Comparison of ENCODE assay signal across 8 cellular contexts in genomic region chr2:231709981-231710750, GRCh38. TPM values are rescaled to one million over a fixed set of nuclear protein-coding genes. Genes with fewer than 3 reads are reported as not detected.
A peak's percentile ranks its signal among the peaks of the same experiment; 100 is the strongest.
DNase-seq lines count a peak whose midpoint lies in the region; ATAC-seq, FAIRE-seq and TF ChIP-seq lines count a peak whose summit lies in the region.

No MANE protein-coding gene starts in this region.

- peaks cover 47% of the 10 kb centered on the region for H3K4me1 ChIP-seq in CD8-positive, alpha-beta T cell (ENCODE audit: insufficient read depth, low read length)
- peaks cover 23 to 27% of the 10 kb centered on the region in 2 donors for H3K4me1 ChIP-seq in ascending aorta

- no peaks in the 10 kb centered on the region for H3K27me3 Mint-ChIP-seq in CD8-positive, alpha-beta T cell (ENCODE audit: low read depth)

- no peaks in the 10 kb centered on the region for H3K27me3 ChIP-seq in CD8-positive, alpha-beta T cell (ENCODE audit: insufficient read depth, low read length)
- no peaks in the 10 kb centered on the region for H3K27me3 ChIP-seq in ascending aorta

- H3K4me1 Mint-ChIP-seq in CD8-positive, alpha-beta T cell (ENCODE audit: low read depth), result peaks cover 44% of the 10 kb centered on the region

- peak overlapping the region; percentile 89 for H3K27ac Mint-ChIP-seq in CD8-positive, alpha-beta T cell

- H3K27ac ChIP-seq in CD8-positive, alpha-beta T cell (ENCODE audit: low read depth, low read length), result peak overlapping the region; percentile 96
- H3K27ac ChIP-seq in ascending aorta, result peak overlapping the region; percentile 100

- peak; percentile 15 for ATAC-seq in CD8-positive, alpha-beta T cell
- peak; percentile 18 for ATAC-seq in GM19463 (IDR thresholded peaks at IDR 0.05; ENCODE audit: unreplicated experiment)

- TF ChIP-seq CTCF in CD8-positive, alpha-beta T cell (IDR thresholded peaks at IDR 0.05), result peak; percentile 90
- TF ChIP-seq CTCF in LNCaP clone FGC (IDR thresholded peaks at IDR 0.05; ENCODE audit: control insufficient read depth, extremely low read depth, insufficient read depth) (peak; percentile 86), ascending aorta (IDR thresholded peaks at IDR 0.05) (peak; percentile 28 to 100 (median 57))

- H3K9me3 ChIP-seq in CD8-positive, alpha-beta T cell (ENCODE audit: low read length), result no peaks in the 10 kb centered on the region
- H3K9me3 ChIP-seq in ascending aorta, result no peaks in the 10 kb centered on the region

- H3K36me3 Mint-ChIP-seq in CD8-positive, alpha-beta T cell, result peaks cover 43% of the 10 kb centered on the region

- FAIRE-seq in urothelium cell line (lab: Jason Lieb, UNC), result no peak

- CTCF ChIA-PET in CD8-positive, alpha-beta T cell (lab: Charles Lee), result interaction anchor here (0.6 to 2.4 kb wide), 7 partner anchors 13 to 98 kb away, joined by 3 to 12 read pairs (median 4); no protein-coding TSS in a partner anchor

- H3K36me3 ChIP-seq in CD8-positive, alpha-beta T cell (ENCODE audit: insufficient read depth, low read length), result peaks cover 19% of the 10 kb centered on the region
- H3K36me3 ChIP-seq in ascending aorta, result peaks cover 11 to 24% of the 10 kb centered on the region in 2 donors

- H3K9me3 Mint-ChIP-seq in CD8-positive, alpha-beta T cell, result no peaks in the 10 kb centered on the region

- peak; percentile 79 to 93 (median 84) for DNase-seq in CD8-positive, alpha-beta T cell
- no peak for DNase-seq in LNCaP clone FGC (ENCODE audit: low read depth)
- peak; percentile 76 to 92 (median 80) for DNase-seq in T-helper 2 cell
- DNase-seq in ascending aorta (ENCODE audit: low spot score in 2 of 2), result peak in 1 of 2 donors; percentile 92
- peak; percentile 97 for DNase-seq in hepatic stellate cell (ENCODE audit: low spot score)
- peak; percentile 85 for DNase-seq in putamen (ENCODE audit: low spot score)
- peak; percentile 90 for DNase-seq in urothelium cell line (ENCODE audit: low spot score)

- POLR2A ChIA-PET in CD8-positive, alpha-beta T cell (lab: Charles Lee), result interaction anchor here (0.7 to 7.1 kb wide), 8 partner anchors 18 to 246 kb away, joined by 3 to 129 read pairs (median 4); partner anchors contain the start of gene NCL

- intact Hi-C loops in CD8-positive, alpha-beta T cell (cut with DNase I, micrococcal nuclease), result loop anchor here in 1 of 2 experiments (5.0 kb wide), 1 partner anchor 1788 kb away; the partner anchor contains the start of genes FBXO36 and TRIP12
- intact Hi-C loops in ascending aorta (cut with DNase I), result no loop called here

- peak overlapping the region; percentile 90 for H3K4me3 Mint-ChIP-seq in CD8-positive, alpha-beta T cell

- H3K4me3 ChIP-seq in CD8-positive, alpha-beta T cell (ENCODE audit: low read depth, low read length), result peak overlapping the region; percentile 96
- peak overlapping the region; percentile 94 for H3K4me3 ChIP-seq in LNCaP clone FGC (ENCODE audit: low read depth, low read length)
- H3K4me3 ChIP-seq in ascending aorta, result peak overlapping the region; percentile 73 to 98

RNA-seq across cellular contexts. Expression of gene PTMA, which starts 1.8 kb away (rescaled TPM):
- total RNA-seq in CD8-positive, alpha-beta T cell, result 1,000 to 10,000 TPM; 1,661 to 1,675 TPM
- 745 TPM for total RNA-seq in ascending aorta
